Comparison of ENCODE assay signal across 15 cellular contexts in genomic region chr1:54410359-54410758, GRCh38.
"Had no signal": no experiment of that assay in that cellular context is flagged by ENCODE, and none has a peak within 500 bp of the region (broad histone marks: within the 10 kb centered on the region; RNA-seq: fewer than 3 reads in every experiment).

No MANE protein-coding gene starts in this region.

- H3K9me3 ChIP-seq: heart right ventricle, right atrium auricular region had no signal

- H3K36me3 ChIP-seq: heart right ventricle, right atrium auricular region had no signal

- H3K9me3 Mint-ChIP-seq: activated CD4-positive, alpha-beta memory T cell treated with anti-CD3 and anti-CD28 coated beads, Interleukin-2, amount 10 ng/mL, durations not matched to agents 7 days and 5 days; activated T-helper 1 cell treated with anti-CD3 and anti-CD28 coated beads, Interleukin-12 subunit alpha, Interleukin-12 subunit beta, Interleukin-2, Interleukin-4 antibody, amounts not matched to agents 30 ng/mL and 10 ng/mL and 1 ng/mL, durations not matched to agents 14 hours and 24 hours and 36 hours had no signal

- H3K4me3 ChIP-seq: heart right ventricle, right atrium auricular region, skin epidermis had no signal

- DNase-seq: activated CD4-positive, alpha-beta memory T cell treated with anti-CD3 and anti-CD28 coated beads, Interleukin-2, amount 10 ng/mL, durations not matched to agents 7 days and 5 days; activated CD8-positive, alpha-beta memory T cell treated with anti-CD3 and anti-CD28 coated beads, Interleukin-2, amount 50 U/mL, for 48 hours; activated naive CD4-positive, alpha-beta T cell; foreskin melanocyte; heart right ventricle; mammary epithelial cell; T-helper 9 cell had no signal

- H3K27me3 ChIP-seq: heart right ventricle, right atrium auricular region had no signal

- FAIRE-seq: colon, islet of Langerhans had no signal

- H3K27ac ChIP-seq: heart right ventricle, right atrium auricular region, VCaP had no signal

- ATAC-seq: heart right ventricle, left lobe of liver, SK-N-SH treated with all-trans-retinoic acid at 6 μM for 48 hours had no signal
